ENCODE assay signal across 1 cellular context in genomic region chr7:23009303-23009702, GRCh38.
TF ChIP-seq lines count a peak whose summit lies in the region.

No MANE protein-coding gene starts in this region.

TF ChIP-seq in GM23338, 12 proteins besides CTCF, POLR2A, EP300 and RAD21 (continued from another document):
- TF ChIP-seq ZNF462 (CRISPR knock-in tag; IDR thresholded peaks at IDR 0.05) = no peak
